Comparison of ENCODE assay signal across 12 cellular contexts in genomic region chr2:74436804-74437695, GRCh38. TPM values are rescaled to one million over a fixed set of nuclear protein-coding genes. Genes with fewer than 3 reads are reported as not detected.
DNase-seq lines count a peak whose midpoint lies in the region; ATAC-seq and TF ChIP-seq lines count a peak whose summit lies in the region.
"Had no signal": no experiment of that assay in that cellular context is flagged by ENCODE, and none has a peak within 500 bp of the region (broad histone marks: within the 10 kb centered on the region; RNA-seq: fewer than 3 reads in every experiment).

No MANE protein-coding gene starts in this region.

- H3K36me3 Mint-ChIP-seq in activated CD4-positive, alpha-beta memory T cell treated with anti-CD3 and anti-CD28 coated beads for 36 hours = no peaks in the 10 kb centered on the region
- H3K36me3 Mint-ChIP-seq: CD4-positive, CD25-positive, alpha-beta regulatory T cell had no signal

- ATAC-seq in HG02623 (IDR thresholded peaks at IDR 0.05; ENCODE audit: unreplicated experiment) = no peak
- ATAC-seq: gastroesophageal sphincter had no signal

- H3K4me1 Mint-ChIP-seq in activated CD4-positive, alpha-beta memory T cell treated with anti-CD3 and anti-CD28 coated beads for 36 hours (ENCODE audit: low read depth) = peaks cover 8% of the 10 kb centered on the region

- no peak overlapping the region for H2AFZ ChIP-seq in Loucy (ENCODE audit: low read length)

- POLR2A ChIA-PET in activated CD4-positive, alpha-beta memory T cell treated with anti-CD3 and anti-CD28 coated beads for 36 hours (lab: Charles Lee) = no interaction called here

- H3K4me1 ChIP-seq in Loucy (ENCODE audit: insufficient read depth, low read length, poor library complexity, severe bottlenecking) (peaks cover 39% of the 10 kb centered on the region), skeletal muscle satellite cell (ENCODE audit: control insufficient read depth, insufficient read depth, low read length) (peaks cover 53% of the 10 kb centered on the region)

- intact Hi-C loops in dorsolateral prefrontal cortex (cut with DNase I) = no loop called here
- intact Hi-C loops in activated CD4-positive, alpha-beta memory T cell treated with anti-CD3 and anti-CD28 coated beads for 36 hours (cut with micrococcal nuclease) = no loop called here

- CTCF ChIA-PET in activated CD4-positive, alpha-beta memory T cell treated with anti-CD3 and anti-CD28 coated beads for 36 hours (lab: Charles Lee) = no interaction called here

- H3K4me3 ChIP-seq in Loucy (ENCODE audit: low read length, poor library complexity, severe bottlenecking) (peak overlapping the region; percentile 80), dorsolateral prefrontal cortex (peak overlapping the region in 55 of 59 donors; percentile 10 to 91 (median 64)), skeletal muscle satellite cell (ENCODE audit: low read length) (peak overlapping the region; percentile 30)
- H3K4me3 ChIP-seq: HAP-1 had no signal

- no peaks in the 10 kb centered on the region for H3K9me3 Mint-ChIP-seq in activated CD4-positive, alpha-beta memory T cell treated with anti-CD3 and anti-CD28 coated beads for 36 hours
- H3K9me3 Mint-ChIP-seq: CD4-positive, CD25-positive, alpha-beta regulatory T cell had no signal

- H3F3A ChIP-seq in Loucy (ENCODE audit: low read depth) = no peaks in the 10 kb centered on the region

- peaks cover 17% of the 10 kb centered on the region for H3K27me3 Mint-ChIP-seq in activated CD4-positive, alpha-beta memory T cell treated with anti-CD3 and anti-CD28 coated beads for 36 hours

- H3K9me3 ChIP-seq in Loucy (ENCODE audit: insufficient read depth, low read depth, low read length) (no peaks in the 10 kb centered on the region), skeletal muscle satellite cell (replicated peaks; ENCODE audit: low read length) (no peaks in the 10 kb centered on the region)
- H3K9me3 ChIP-seq: gastroesophageal sphincter, HAP-1 had no signal

- peak overlapping the region in 48 of 59 donors; percentile 5 to 99 (median 92) for H3K27ac ChIP-seq in dorsolateral prefrontal cortex

- H3K36me3 ChIP-seq in Loucy (ENCODE audit: insufficient read depth, low read length) (no peaks in the 10 kb centered on the region), skeletal muscle satellite cell (ENCODE audit: insufficient read depth, low read length) (peaks cover 3% of the 10 kb centered on the region)
- H3K36me3 ChIP-seq: HAP-1 had no signal

- H3K9me2 ChIP-seq in Loucy (replicated peaks; ENCODE audit: low read depth, low read length) = no peaks in the 10 kb centered on the region

- no peak overlapping the region for H3K27ac Mint-ChIP-seq in activated CD4-positive, alpha-beta memory T cell treated with anti-CD3 and anti-CD28 coated beads for 36 hours
- H3K27ac Mint-ChIP-seq: CD4-positive, CD25-positive, alpha-beta regulatory T cell had no signal

- H3K27me3 ChIP-seq in Loucy (ENCODE audit: insufficient read depth, low read length, poor library complexity, severe bottlenecking) = no peaks in the 10 kb centered on the region
- H3K27me3 ChIP-seq in dorsolateral prefrontal cortex = peaks cover 0 to 21% (median 7%) of the 10 kb centered on the region in 45 donors
- peaks cover 7% of the 10 kb centered on the region for H3K27me3 ChIP-seq in skeletal muscle satellite cell (ENCODE audit: control insufficient read depth, insufficient read depth, low read length)

- DNase-seq in GM13976 (ENCODE audit: low spot score) (peak; percentile 57), dorsolateral prefrontal cortex (peak in 1 of 10 donors; percentile 32), putamen (ENCODE audit: low spot score) (no peak)
- no peak for DNase-seq in activated CD4-positive, alpha-beta memory T cell treated with anti-CD3 and anti-CD28 coated beads for 36 hours
- DNase-seq: CD4-positive, CD25-positive, alpha-beta regulatory T cell; OCI-M1; stimulated activated CD4-positive, alpha-beta T cell treated with anti-CD3 and anti-CD28 coated beads, Interleukin-2, amount 100 ng/mL, for 48 hours had no signal

- in situ Hi-C loops in GM13976 (cut with MboI; ENCODE audit: low sequenced_read_pairs, unreplicated experiment) = no loop called here

- peaks cover 24% of the 10 kb centered on the region; the same call in 1 of the 2 replicates for H3K79me2 ChIP-seq in Loucy (ENCODE audit: insufficient read depth, low read length)

- H4K20me1 ChIP-seq in Loucy (ENCODE audit: insufficient read depth, low read length, poor library complexity, severe bottlenecking) = peaks cover 2% of the 10 kb centered on the region

- peak overlapping the region; percentile 99 for H3K4me2 ChIP-seq in Loucy (ENCODE audit: low read depth, low read length, poor library complexity, severe bottlenecking)
- peak overlapping the region; percentile 66 for H3K4me2 ChIP-seq in skeletal muscle satellite cell (ENCODE audit: low read length)

- TF ChIP-seq CTCF in GM13976 (IDR thresholded peaks at IDR 0.05; ENCODE audit: borderline replicate concordance, control extremely low read depth, extremely low read depth, insufficient read depth, missing control alignments) (no peak), Loucy (conservative IDR thresholded peaks at IDR 0.05; ENCODE audit: low read length) (no peak), dorsolateral prefrontal cortex (IDR thresholded peaks at IDR 0.05 in 54 of 56, conservative IDR thresholded peaks at IDR 0.05 in 2 of 56; ENCODE audit: low read depth in 1 of 56, partially characterized antibody in 56 of 56) (no peak)

- no peak overlapping the region for H3K4me3 Mint-ChIP-seq in activated CD4-positive, alpha-beta memory T cell treated with anti-CD3 and anti-CD28 coated beads for 36 hours
- H3K4me3 Mint-ChIP-seq: CD4-positive, CD25-positive, alpha-beta regulatory T cell had no signal

- H3K9ac ChIP-seq in Loucy (ENCODE audit: low read depth, low read length, poor library complexity, severe bottlenecking) = peak overlapping the region; percentile 14
- H3K9ac ChIP-seq in skeletal muscle satellite cell (ENCODE audit: low read depth, low read length) = peak overlapping the region; percentile 31

RNA-seq across cellular contexts. Expression of gene RTKN, which starts 4.7 kb away (rescaled TPM):
- total RNA-seq in dorsolateral prefrontal cortex = 100 to 1,000 TPM in 39 of 120 experiments, 10 to 100 TPM in 81; 17.0 to 289 (median 84.0) TPM
- total RNA-seq in skeletal muscle satellite cell (2012; rRNA removed) = 6.8 and 7.6 TPM in 2 replicates
- 1 to 10 TPM; 1.4 to 1.6 TPM for total RNA-seq in activated CD4-positive, alpha-beta memory T cell treated with anti-CD3 and anti-CD28 coated beads for 36 hours

RNA-seq across cellular contexts. Expression of gene WDR54, which starts 15.5 kb away (rescaled TPM):
- total RNA-seq in dorsolateral prefrontal cortex = 10 to 100 TPM in 119 of 120 experiments, 1 to 10 TPM in 1; 9.3 to 42.7 (median 26.3) TPM
- 55.8 and 62.0 TPM in 2 replicates for total RNA-seq in skeletal muscle satellite cell (2012; rRNA removed)
- 100 to 1,000 TPM; 101 TPM for total RNA-seq in activated CD4-positive, alpha-beta memory T cell treated with anti-CD3 and anti-CD28 coated beads for 36 hours

RNA-seq across cellular contexts. Expression of gene C2orf81, which starts 15.6 kb away (rescaled TPM):
- 1 to 10 TPM; 2.6 to 9.8 (median 5.6) TPM for total RNA-seq in dorsolateral prefrontal cortex
- 1.3 TPM in 2 replicates for total RNA-seq in skeletal muscle satellite cell (2012; rRNA removed)
- 1 to 10 TPM; 2.4 to 2.8 TPM for total RNA-seq in activated CD4-positive, alpha-beta memory T cell treated with anti-CD3 and anti-CD28 coated beads for 36 hours

RNA-seq across cellular contexts. Expression of gene INO80B, which starts 17.8 kb away (rescaled TPM):
- total RNA-seq in dorsolateral prefrontal cortex = 10 to 100 TPM; 28.3 to 66.9 (median 46.9) TPM
- total RNA-seq in skeletal muscle satellite cell (2012; rRNA removed) = 8.1 and 13.8 TPM in 2 replicates
- 10 to 100 TPM; 32.8 to 35.0 TPM for total RNA-seq in activated CD4-positive, alpha-beta memory T cell treated with anti-CD3 and anti-CD28 coated beads for 36 hours

RNA-seq across cellular contexts. Expression of gene WBP1, which starts 21.2 kb away (rescaled TPM):
- 100 to 1,000 TPM in 5 of 120 experiments, 10 to 100 TPM in 115; 55.2 to 111 (median 78.3) TPM for total RNA-seq in dorsolateral prefrontal cortex
- total RNA-seq in skeletal muscle satellite cell (2012; rRNA removed) = 17.0 and 18.6 TPM in 2 replicates
- total RNA-seq in activated CD4-positive, alpha-beta memory T cell treated with anti-CD3 and anti-CD28 coated beads for 36 hours = 10 to 100 TPM; 32.9 to 35.9 TPM

Comparison
In these comparisons a context has a peak if more than half of its experiments do, and no peak if none do; other contexts are left out.
1. H3K4me3 ChIP-seq: peak in every context shown above with its lines; median percentile 80 in Loucy; 64 in dorsolateral prefrontal cortex; 30 in skeletal muscle satellite cell.
2. RNA of gene RTKN, which starts 4.7 kb away (total RNA-seq): 17.0 to 289 TPM in dorsolateral prefrontal cortex; 1.4 to 1.6 TPM in activated CD4-positive, alpha-beta memory T cell treated with anti-CD3 and anti-CD28 coated beads for 36 hours; every median in the first group is over 4 times any median in the second.